27 cellular contexts compared by ENCODE assay signal in genomic region chr9:35374910-35375309, GRCh38.
"Had no signal": no experiment of that assay in that cellular context is flagged by ENCODE, and none has a peak within 500 bp of the region (broad histone marks: within the 10 kb centered on the region; RNA-seq: fewer than 3 reads in every experiment).

No MANE protein-coding gene starts in this region.

- H3K4me2 ChIP-seq: KMS-11, PC-9 had no signal

- ATAC-seq: Panc1, SK-N-SH treated with all-trans-retinoic acid at 6 μM for 48 hours had no signal

- H3K27ac ChIP-seq: KMS-11, PC-9, RWPE1, SJCRH30, SK-N-MC had no signal

- H2AFZ ChIP-seq: PC-9 had no signal

- H3K27me3 ChIP-seq: SJCRH30 had no signal

- H3K9ac ChIP-seq: KMS-11 had no signal

- DNase-seq: Karpas-422, MM.1S, MV-4-11, NCI-H1092, NCI-H1105, NCI-H1417 treated with DMSO at 0.1 percent for 48 hours, NCI-H1436 treated with DMSO at 0.1 percent for 48 hours, NCI-H1694 treated with DMSO at 0.1 percent for 48 hours, NCI-H187 treated with DMSO at 0.1 percent for 48 hours, NCI-H2081, NCI-H2171 treated with DMSO at 0.1 percent for 48 hours, NCI-H2227 treated with DMSO at 0.1 percent for 48 hours, NCI-H345, NCI-H446, NCI-H510A treated with DMSO at 0.1 percent for 48 hours, NCI-H524 treated with DMSO at 0.1 percent for 48 hours, NCI-H526 treated with DMSO at 0.1 percent for 48 hours, NCI-H774, PC-9, SHP77, SIG-M5, SJCRH30 had no signal

- H3K9me3 ChIP-seq: SJCRH30 had no signal

- H3K4me3 ChIP-seq: PC-9, SJCRH30, SK-N-MC had no signal

- H3K4me1 ChIP-seq: SJCRH30 had no signal

- H3K36me3 ChIP-seq: SJCRH30 had no signal
